19 cellular contexts compared by ENCODE assay signal in the genomic region with DNA sequence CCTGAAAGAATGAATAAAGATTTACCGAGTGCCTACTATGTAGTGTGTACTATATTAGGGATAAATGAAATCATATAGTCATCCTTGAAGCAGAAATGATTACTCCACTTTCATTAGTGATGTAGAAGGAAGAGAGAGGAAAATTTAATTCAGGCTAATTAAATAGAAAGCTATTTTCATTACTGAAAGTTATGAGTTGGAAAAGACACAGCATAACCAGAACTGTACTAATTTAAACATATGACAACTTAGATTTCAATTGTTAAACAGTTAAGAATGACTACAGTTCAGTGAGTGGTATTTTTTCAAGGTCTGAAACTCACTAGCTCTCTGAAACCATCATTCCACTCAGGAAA.
DNase-seq lines count a peak whose midpoint lies in the region; ATAC-seq and TF ChIP-seq lines count a peak whose summit lies in the region.
"Had no signal": no experiment of that assay in that cellular context is flagged by ENCODE, and none has a peak within 500 bp of the region (broad histone marks: within the 10 kb centered on the region; RNA-seq: fewer than 3 reads in every experiment).

No MANE protein-coding gene starts in this region.

- no peaks in the 10 kb centered on the region for H4K20me1 ChIP-seq in PC-3 (ENCODE audit: low read length)

- H3K9me3 ChIP-seq in HEK293 (ENCODE audit: control insufficient read depth, insufficient read depth, low read depth, low read length) (no peaks in the 10 kb centered on the region), mucosa of rectum (ENCODE audit: control insufficient read depth in 2 of 2, low read length in 2 of 2) (no peaks in the 10 kb centered on the region), thoracic aorta (no peaks in the 10 kb centered on the region), PC-3 (ENCODE audit: low read length) (no peaks in the 10 kb centered on the region)
- H3K9me3 ChIP-seq: psoas muscle, spleen had no signal

- H3K36me3 ChIP-seq in HEK293 (ENCODE audit: control insufficient read depth in 2 of 2, insufficient read depth in 1 of 2, low read length in 2 of 2) (no peaks in the 10 kb centered on the region), mucosa of rectum (ENCODE audit: control insufficient read depth in 2 of 2, insufficient read depth in 2 of 2, low read length in 2 of 2) (no peaks in the 10 kb centered on the region), thoracic aorta (no peaks in the 10 kb centered on the region), PC-3 (ENCODE audit: low read depth, low read length) (no peaks in the 10 kb centered on the region; the same call in 1 of the 2 replicates)
- H3K36me3 ChIP-seq: spleen had no signal

- no peak for TF ChIP-seq CTCF in HEK293 (tag by site-specific recombination; IDR thresholded peaks at IDR 0.05)
- no peak for TF ChIP-seq CTCF in thoracic aorta (IDR thresholded peaks at IDR 0.05)
- no peak for TF ChIP-seq CTCF in PC-3 (conservative IDR thresholded peaks at IDR 0.05; ENCODE audit: low read depth, low read length)

- no peaks in the 10 kb centered on the region for H3K27me3 ChIP-seq in mucosa of rectum (ENCODE audit: control insufficient read depth in 2 of 2, insufficient read depth in 2 of 2, low read length in 2 of 2)
- no peaks in the 10 kb centered on the region for H3K27me3 ChIP-seq in thoracic aorta (replicated peaks; ENCODE audit: insufficient read depth)
- H3K27me3 ChIP-seq in PC-3 (ENCODE audit: low read length) = no peaks in the 10 kb centered on the region
- H3K27me3 ChIP-seq: spleen had no signal

- peaks cover 18% of the 10 kb centered on the region for H3K4me1 ChIP-seq in HEK293 (ENCODE audit: control insufficient read depth, insufficient read depth, low read length)
- H3K4me1 ChIP-seq in mucosa of rectum (ENCODE audit: control insufficient read depth in 2 of 2, insufficient read depth in 2 of 2, low read length in 2 of 2) = peaks cover 8 to 19% of the 10 kb centered on the region in 2 donors
- H3K4me1 ChIP-seq in thoracic aorta (ENCODE audit: control insufficient read depth in 1 of 2, low read depth in 2 of 2) = peaks cover 44 to 55% of the 10 kb centered on the region in 2 donors
- H3K4me1 ChIP-seq in PC-3 (ENCODE audit: insufficient read depth, low read length) = peaks cover 20% of the 10 kb centered on the region
- H3K4me1 ChIP-seq: psoas muscle had no signal

- H3K79me2 ChIP-seq in PC-3 (ENCODE audit: low read length) = peaks cover 17% of the 10 kb centered on the region

- no peak for ATAC-seq in thoracic aorta (ENCODE audit: insufficient number of reproducible peaks, low FRiP score, low read depth)
- no peak for ATAC-seq in PC-3
- ATAC-seq: effector memory CD8-positive, alpha-beta T cell had no signal

- BruUV-seq in PC-3 (replicated peaks; lab: Mats Ljungman, UMichigan) = no TSS peak

- H2AFZ ChIP-seq in PC-3 (ENCODE audit: low read length) = no peak overlapping the region

- intact Hi-C loops in PC-3 (cut with micrococcal nuclease) = no loop called here

- no peak overlapping the region for H3K4me2 ChIP-seq in PC-3 (ENCODE audit: low read length)

- DNase-seq in caudate nucleus (lab: John Stamatoyannopoulos, UW) (no peak), thoracic aorta (ENCODE audit: low spot score) (no peak), PC-3 (no peak), NCI-H748 treated with DMSO at 0.1 percent for 48 hours (lab: John Stamatoyannopoulos, UW) (no peak), superior temporal gyrus (ENCODE audit: extremely low spot score) (no peak)
- DNase-seq: activated CD4-positive, alpha-beta T cell treated with anti-CD3 and anti-CD28 coated beads, Interleukin-2, amount 50 U/mL, for 4 hours; activated CD8-positive, alpha-beta memory T cell treated with anti-CD3 and anti-CD28 coated beads, Interleukin-2, amount 50 U/mL, for 4 hours; effector memory CD8-positive, alpha-beta T cell; glutamatergic neuron; H7; NCI-H446 treated with DMSO at 0.1 percent for 48 hours; psoas muscle; spleen; stimulated activated CD4-positive, alpha-beta T cell treated with anti-CD3 and anti-CD28 coated beads, Interleukin-4, amount 100 ng/mL, for 1 hour; stimulated activated naive CD4-positive, alpha-beta T cell treated with Interleukin-2 at 50 U/mL for 16 hours; trophoblast cell had no signal

- no peaks in the 10 kb centered on the region for H3K9me2 ChIP-seq in PC-3 (replicated peaks; ENCODE audit: low read length)

- H3K4me3 ChIP-seq in HEK293 (ENCODE audit: low read depth, low read length) = no peak overlapping the region
- H3K4me3 ChIP-seq in mucosa of rectum (ENCODE audit: low read length in 2 of 2) = no peak overlapping the region
- peak overlapping the region; percentile 37 for H3K4me3 ChIP-seq in thoracic aorta
- H3K4me3 ChIP-seq in PC-3 (ENCODE audit: low read length) = no peak overlapping the region
- H3K4me3 ChIP-seq: psoas muscle, SK-N-MC, spleen had no signal

- no peak overlapping the region for H3K9ac ChIP-seq in mucosa of rectum (ENCODE audit: low read depth in 1 of 2, low read length in 2 of 2)
- no peak overlapping the region for H3K9ac ChIP-seq in PC-3 (ENCODE audit: low read length)

- peaks cover 5% of the 10 kb centered on the region for H3F3A ChIP-seq in PC-3 (ENCODE audit: low read length, unreplicated experiment)

- H3K27ac ChIP-seq in HEK293 (ENCODE audit: extremely low read depth, low read depth, low read length) = no peak overlapping the region
- peak overlapping the region; percentile 74 for H3K27ac ChIP-seq in caudate nucleus (ENCODE audit: low read depth, low read length)
- H3K27ac ChIP-seq in mucosa of rectum (ENCODE audit: low read depth in 2 of 2, low read length in 2 of 2) = peak overlapping the region; percentile 2 to 29
- H3K27ac ChIP-seq in thoracic aorta = peak overlapping the region; percentile 14 to 62
- H3K27ac ChIP-seq in PC-3 (ENCODE audit: low read length) = no peak overlapping the region
- H3K27ac ChIP-seq: psoas muscle, SK-N-MC had no signal

- POLR2A ChIA-PET in HEK293 (lab: Yijun Ruan, JAX) (no interaction called here), PC-3 (lab: Charles Lee; ENCODE audit: unreplicated experiment) (no interaction called here)

- CTCF ChIA-PET in HEK293 (lab: Yijun Ruan, JAX) (interaction anchor here (0.6 kb wide), 2 partner anchors 28 to 262 kb away, joined by 3 read pairs; no protein-coding TSS in a partner anchor), PC-3 (lab: Charles Lee) (no interaction called here)

TF ChIP-seq in HEK293, 187 proteins besides CTCF, POLR2A, EP300 and RAD21:
- TF ChIP-seq PRDM1 (tag by site-specific recombination; IDR thresholded peaks at IDR 0.05) (peak; percentile 85), ZNF843 (tag by site-specific recombination; IDR thresholded peaks at IDR 0.05) (no peak)

Comparison
In these comparisons a context has a peak if more than half of its experiments do, and no peak if none do; other contexts are left out.
1. H3K27ac ChIP-seq: peak in caudate nucleus (single experiment), mucosa of rectum (2 of 2) and thoracic aorta (2 of 2); none in HEK293 (single experiment) and PC-3 (single experiment).